11 cellular contexts compared by ENCODE assay signal in the genomic region with DNA sequence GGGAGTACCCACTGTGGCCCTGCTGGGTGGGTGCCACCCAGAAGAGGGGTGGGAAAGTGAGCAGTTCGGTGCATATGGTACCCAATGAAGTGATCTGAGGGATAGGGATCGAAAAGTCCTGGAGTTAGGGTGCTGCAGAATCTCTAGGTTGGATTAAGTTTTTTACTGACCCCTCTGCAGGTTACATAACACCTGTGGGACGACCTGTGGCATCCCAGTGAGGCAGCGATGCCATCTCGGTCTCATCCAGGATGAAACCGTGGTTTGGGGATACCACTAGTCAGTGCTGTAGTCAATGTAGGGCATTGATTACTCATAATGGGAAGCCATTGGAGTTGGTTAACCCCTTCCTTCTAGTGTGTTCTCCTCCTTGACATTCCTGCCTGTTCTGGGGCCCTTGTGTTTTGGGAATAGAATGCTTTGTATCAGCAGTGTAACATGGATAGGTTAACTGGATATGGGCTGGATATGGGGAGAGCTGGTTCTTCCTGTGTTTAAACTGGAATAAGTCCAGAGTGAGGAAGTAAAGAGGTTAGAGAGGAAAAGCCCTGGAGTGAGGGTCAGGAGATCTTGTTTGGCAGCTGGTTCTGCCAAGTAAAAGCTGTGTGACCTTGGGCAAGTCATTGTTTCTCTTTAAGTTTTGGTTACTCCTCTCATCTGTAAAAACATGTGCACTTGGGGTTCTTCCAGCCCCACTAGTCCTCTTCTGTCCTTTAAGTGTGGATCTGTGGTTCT. TPM values are rescaled to one million over a fixed set of nuclear protein-coding genes. Genes with fewer than 3 reads are reported as not detected.
DNase-seq lines count a peak whose midpoint lies in the region; ATAC-seq and TF ChIP-seq lines count a peak whose summit lies in the region.
"Had no signal": no experiment of that assay in that cellular context is flagged by ENCODE, and none has a peak within 500 bp of the region (broad histone marks: within the 10 kb centered on the region; RNA-seq: fewer than 3 reads in every experiment).

No MANE protein-coding gene starts in this region.

- TF ChIP-seq CTCF in Panc1 (IDR thresholded peaks at IDR 0.05) (no peak), esophagus muscularis mucosa (IDR thresholded peaks at IDR 0.05) (no peak)

- ATAC-seq in activated CD8-positive, alpha-beta memory T cell treated with anti-CD3 and anti-CD28 coated beads, Interleukin-2, amount 10 ng/mL, durations not matched to agents 7 days and 5 days: no peak
- ATAC-seq in Panc1: no peak
- ATAC-seq in stimulated activated naive CD8-positive, alpha-beta T cell treated with anti-CD3 and anti-CD28 coated beads, Interleukin-15, amount 100 ng/mL, for 72 hours: no peak

- no peak for DNase-seq in activated CD8-positive, alpha-beta memory T cell treated with anti-CD3 and anti-CD28 coated beads, Interleukin-2, amount 10 ng/mL, durations not matched to agents 7 days and 5 days
- no peak for DNase-seq in activated CD8-positive, alpha-beta memory T cell treated with anti-CD3 and anti-CD28 coated beads, Interleukin-2, amount 50 U/mL, for 4 hours
- DNase-seq in Panc1 (ENCODE audit: low read depth, low spot score): no peak
- DNase-seq in esophagus muscularis mucosa (ENCODE audit: extremely low spot score): peak; percentile 47
- no peak for DNase-seq in stimulated activated naive CD8-positive, alpha-beta T cell treated with anti-CD3 and anti-CD28 coated beads, Interleukin-15, amount 100 ng/mL, for 72 hours
- no peak for DNase-seq in NOMO-1 treated with dmso at 0.1 percent for 144 hours (lab: John Stamatoyannopoulos, UW; ENCODE audit: unreplicated experiment)
- no peak for DNase-seq in COLO668 (lab: John Stamatoyannopoulos, UW; ENCODE audit: unreplicated experiment)
- DNase-seq in stimulated activated CD4-positive, alpha-beta T cell treated with anti-CD3 and anti-CD28 coated beads, Interleukin-2, amount 100 ng/mL, for 24 hours: no peak
- DNase-seq: activated CD4-positive, alpha-beta T cell treated with anti-CD3 and anti-CD28 coated beads, Interleukin-2, amount 50 U/mL, for 4 hours; NCI-H510A had no signal

- H3K4me3 Mint-ChIP-seq in activated CD8-positive, alpha-beta memory T cell treated with anti-CD3 and anti-CD28 coated beads, Interleukin-2, amount 10 ng/mL, durations not matched to agents 7 days and 5 days: peak overlapping the region; percentile 83
- H3K4me3 Mint-ChIP-seq in stimulated activated naive CD8-positive, alpha-beta T cell treated with anti-CD3 and anti-CD28 coated beads, Interleukin-15, amount 100 ng/mL, for 72 hours: peak overlapping the region; percentile 82

- H3K9me3 ChIP-seq in Panc1 (ENCODE audit: control insufficient read depth, insufficient read depth, low read depth, low read length) (no peaks in the 10 kb centered on the region), esophagus muscularis mucosa (peaks cover 0 to 4% (median 0%) of the 10 kb centered on the region in 4 donors)

- H3K36me3 ChIP-seq in Panc1 (ENCODE audit: control insufficient read depth, insufficient read depth, low read length) (no peaks in the 10 kb centered on the region), esophagus muscularis mucosa (no peaks in the 10 kb centered on the region)

- H3K27ac ChIP-seq in Panc1 (ENCODE audit: low read length): peak overlapping the region; percentile 80; the same call in 1 of the 2 replicates
- H3K27ac ChIP-seq in esophagus muscularis mucosa (replicated peaks in 1 of 4): peak overlapping the region; percentile 75 to 84 (median 80)
- H3K27ac ChIP-seq: HL-60 had no signal

- no TSS peak for BruUV-seq in Panc1 (replicated peaks; lab: Mats Ljungman, UMichigan)

- H3K4me1 Mint-ChIP-seq in activated CD8-positive, alpha-beta memory T cell treated with anti-CD3 and anti-CD28 coated beads, Interleukin-2, amount 10 ng/mL, durations not matched to agents 7 days and 5 days: peaks cover 27% of the 10 kb centered on the region
- peaks cover 34% of the 10 kb centered on the region for H3K4me1 Mint-ChIP-seq in stimulated activated naive CD8-positive, alpha-beta T cell treated with anti-CD3 and anti-CD28 coated beads, Interleukin-15, amount 100 ng/mL, for 72 hours

- H3K9me3 Mint-ChIP-seq in activated CD8-positive, alpha-beta memory T cell treated with anti-CD3 and anti-CD28 coated beads, Interleukin-2, amount 10 ng/mL, durations not matched to agents 7 days and 5 days (ENCODE audit: low read depth): no peaks in the 10 kb centered on the region
- peaks cover 5 to 7% of the 10 kb centered on the region in 2 donors for H3K9me3 Mint-ChIP-seq in stimulated activated naive CD8-positive, alpha-beta T cell treated with anti-CD3 and anti-CD28 coated beads, Interleukin-15, amount 100 ng/mL, for 72 hours

- H3K27me3 Mint-ChIP-seq in activated CD8-positive, alpha-beta memory T cell treated with anti-CD3 and anti-CD28 coated beads, Interleukin-2, amount 10 ng/mL, durations not matched to agents 7 days and 5 days: peaks cover 23% of the 10 kb centered on the region
- H3K27me3 Mint-ChIP-seq in stimulated activated naive CD8-positive, alpha-beta T cell treated with anti-CD3 and anti-CD28 coated beads, Interleukin-15, amount 100 ng/mL, for 72 hours: peaks cover 6% of the 10 kb centered on the region

- POLR2A ChIA-PET in Panc1 (lab: Charles Lee): no interaction called here

- peak overlapping the region; percentile 94 for H3K27ac Mint-ChIP-seq in activated CD8-positive, alpha-beta memory T cell treated with anti-CD3 and anti-CD28 coated beads, Interleukin-2, amount 10 ng/mL, durations not matched to agents 7 days and 5 days
- peak overlapping the region; percentile 82 to 85 for H3K27ac Mint-ChIP-seq in stimulated activated naive CD8-positive, alpha-beta T cell treated with anti-CD3 and anti-CD28 coated beads, Interleukin-15, amount 100 ng/mL, for 72 hours

- H3K4me1 ChIP-seq in Panc1 (ENCODE audit: control insufficient read depth, insufficient read depth, low read length) (peaks cover 27% of the 10 kb centered on the region), esophagus muscularis mucosa (peaks cover 9 to 31% (median 29%) of the 10 kb centered on the region in 4 donors)

- in situ Hi-C loops in Panc1 (cut with HindIII; ENCODE audit: low pct_unique_long_range_greater_than_20kb, low sequenced_read_pairs): no loop called here

- CTCF ChIA-PET in activated CD8-positive, alpha-beta memory T cell treated with anti-CD3 and anti-CD28 coated beads, Interleukin-2, amount 10 ng/mL, durations not matched to agents 7 days and 5 days (lab: Charles Lee): interaction anchor here (0.7 to 2.7 kb wide), 6 partner anchors 23 to 182 kb away, joined by 3 to 15 read pairs (median 6); a partner anchor contains a TSS
- CTCF ChIA-PET in Panc1 (lab: Charles Lee): no interaction called here

- WGBS in esophagus muscularis mucosa: 93% methylated on average over 6 of the region's 6 CpGs

- H3K4me3 ChIP-seq in Panc1 (ENCODE audit: low read depth in 2 of 2, low read length in 2 of 2) (no peak overlapping the region), esophagus muscularis mucosa (no peak overlapping the region)

- peaks cover 1% of the 10 kb centered on the region for H3K36me3 Mint-ChIP-seq in activated CD8-positive, alpha-beta memory T cell treated with anti-CD3 and anti-CD28 coated beads, Interleukin-2, amount 10 ng/mL, durations not matched to agents 7 days and 5 days

- intact Hi-C loops in Panc1 (cut with micrococcal nuclease; ENCODE audit: unreplicated experiment) (no loop called here), esophagus muscularis mucosa (cut with DNase I) (loop anchor here (5.0 kb wide), 1 partner anchor 42 kb away; a partner anchor contains a TSS)

- no peak for TF ChIP-seq POLR2A in esophagus muscularis mucosa (IDR thresholded peaks at IDR 0.05; ENCODE audit: low read depth)

- no peak for TF ChIP-seq EP300 in esophagus muscularis mucosa (IDR thresholded peaks at IDR 0.05)

- H3K27me3 ChIP-seq in Panc1 (ENCODE audit: control insufficient read depth, insufficient read depth, low read length) (no peaks in the 10 kb centered on the region), esophagus muscularis mucosa (no peaks in the 10 kb centered on the region)

RNA-seq across cellular contexts. Expression of a gene that starts 42.8 kb away (rescaled TPM):
- total RNA-seq in activated CD8-positive, alpha-beta memory T cell treated with anti-CD3 and anti-CD28 coated beads, Interleukin-2, amount 10 ng/mL, durations not matched to agents 7 days and 5 days: 10 to 100 TPM; 21.3 to 36.5 TPM
- 13.3 TPM for total RNA-seq in Panc1 (2021; ENCODE audit: unreplicated experiment)
- polyA plus RNA-seq in Panc1 (2012; ENCODE audit: insufficient read length): 8.6 TPM
- total RNA-seq in esophagus muscularis mucosa: 10 to 100 TPM in 1 of 4 donors, 1 to 10 TPM in 3; 2.9 to 29.7 (median 3.7) TPM
